ENCODE assay signal across 2 cellular contexts in the genomic region with DNA sequence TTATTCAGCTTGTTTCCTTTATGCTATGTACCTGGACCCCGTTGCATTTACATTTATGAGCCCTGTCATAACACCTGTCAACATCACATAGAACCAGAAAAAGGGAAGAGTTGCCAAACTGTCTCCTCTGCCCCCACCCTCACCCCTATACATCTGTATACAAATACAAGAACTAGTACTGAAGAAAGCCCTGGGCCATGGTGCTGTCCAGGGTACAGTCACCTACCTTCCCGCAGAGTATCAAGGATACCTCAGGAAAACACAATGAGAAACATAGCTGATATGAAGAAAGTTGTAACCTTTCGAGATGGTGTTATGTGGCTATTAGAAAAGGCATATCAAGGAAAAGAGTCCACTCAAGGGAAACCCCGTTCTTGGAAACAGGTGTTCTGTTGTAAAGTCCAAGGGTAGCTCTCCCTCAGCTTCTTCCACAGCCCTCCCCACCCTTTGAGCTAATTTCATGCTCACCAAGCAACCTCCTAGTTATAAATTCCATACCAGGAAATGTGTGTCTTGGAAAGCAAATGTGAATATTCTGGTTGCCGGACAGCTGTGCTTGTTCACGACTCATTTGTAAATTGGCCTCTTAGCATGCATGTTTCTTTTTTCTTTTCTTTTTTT.
TF ChIP-seq lines count a peak whose summit lies in the region.

No MANE protein-coding gene starts in this region.

TF ChIP-seq in HEK293, 187 proteins besides CTCF, POLR2A, EP300 and RAD21:
- TF ChIP-seq, protein P1, sequence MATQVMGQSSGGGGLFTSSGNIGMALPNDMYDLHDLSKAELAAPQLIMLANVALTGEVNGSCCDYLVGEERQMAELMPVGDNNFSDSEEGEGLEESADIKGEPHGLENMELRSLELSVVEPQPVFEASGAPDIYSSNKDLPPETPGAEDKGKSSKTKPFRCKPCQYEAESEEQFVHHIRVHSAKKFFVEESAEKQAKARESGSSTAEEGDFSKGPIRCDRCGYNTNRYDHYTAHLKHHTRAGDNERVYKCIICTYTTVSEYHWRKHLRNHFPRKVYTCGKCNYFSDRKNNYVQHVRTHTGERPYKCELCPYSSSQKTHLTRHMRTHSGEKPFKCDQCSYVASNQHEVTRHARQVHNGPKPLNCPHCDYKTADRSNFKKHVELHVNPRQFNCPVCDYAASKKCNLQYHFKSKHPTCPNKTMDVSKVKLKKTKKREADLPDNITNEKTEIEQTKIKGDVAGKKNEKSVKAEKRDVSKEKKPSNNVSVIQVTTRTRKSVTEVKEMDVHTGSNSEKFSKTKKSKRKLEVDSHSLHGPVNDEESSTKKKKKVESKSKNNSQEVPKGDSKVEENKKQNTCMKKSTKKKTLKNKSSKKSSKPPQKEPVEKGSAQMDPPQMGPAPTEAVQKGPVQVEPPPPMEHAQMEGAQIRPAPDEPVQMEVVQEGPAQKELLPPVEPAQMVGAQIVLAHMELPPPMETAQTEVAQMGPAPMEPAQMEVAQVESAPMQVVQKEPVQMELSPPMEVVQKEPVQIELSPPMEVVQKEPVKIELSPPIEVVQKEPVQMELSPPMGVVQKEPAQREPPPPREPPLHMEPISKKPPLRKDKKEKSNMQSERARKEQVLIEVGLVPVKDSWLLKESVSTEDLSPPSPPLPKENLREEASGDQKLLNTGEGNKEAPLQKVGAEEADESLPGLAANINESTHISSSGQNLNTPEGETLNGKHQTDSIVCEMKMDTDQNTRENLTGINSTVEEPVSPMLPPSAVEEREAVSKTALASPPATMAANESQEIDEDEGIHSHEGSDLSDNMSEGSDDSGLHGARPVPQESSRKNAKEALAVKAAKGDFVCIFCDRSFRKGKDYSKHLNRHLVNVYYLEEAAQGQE (tag by site-specific recombination; IDR thresholded peaks at IDR 0.05), result peak; percentile 88
- no peak for TF ChIP-seq ZFHX2 (tag by site-specific recombination; conservative IDR thresholded peaks at IDR 0.05)

TF ChIP-seq in endothelial cell of umbilical vein, 7 proteins besides CTCF, POLR2A, EP300 and RAD21 (continued from another document):
- TF ChIP-seq EZH2 (IDR thresholded peaks at IDR 0.05; ENCODE audit: borderline replicate concordance, low read depth, low read length, severe bottlenecking), result no peak
